Comparison of ENCODE assay signal across 13 cellular contexts in the genomic region with DNA sequence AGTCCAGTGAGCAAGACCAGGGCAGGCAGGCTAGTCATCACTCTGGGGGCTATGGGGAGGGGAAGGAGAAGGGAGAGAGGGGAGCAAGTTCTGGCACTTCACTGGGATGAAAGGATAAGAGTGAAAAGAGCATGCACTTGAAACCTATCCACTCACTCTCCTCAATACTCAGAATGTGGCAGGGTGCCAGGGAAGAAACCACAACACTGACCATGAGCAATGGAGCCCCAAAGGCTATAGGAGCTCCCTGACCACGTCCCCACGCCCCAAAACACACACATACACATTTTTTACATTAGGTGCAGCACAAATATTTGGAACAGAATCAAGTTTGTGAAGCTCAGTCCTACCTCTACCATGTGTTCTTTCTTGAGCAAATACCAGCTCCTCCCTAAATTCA.
"Had no signal": no experiment of that assay in that cellular context is flagged by ENCODE, and none has a peak within 500 bp of the region (broad histone marks: within the 10 kb centered on the region; RNA-seq: fewer than 3 reads in every experiment).

No MANE protein-coding gene starts in this region.

- DNase-seq: activated CD4-positive, alpha-beta memory T cell treated with anti-CD3 and anti-CD28 coated beads, Interleukin-2, amount 10 ng/mL, durations not matched to agents 7 days and 5 days; activated CD8-positive, alpha-beta memory T cell treated with anti-CD3 and anti-CD28 coated beads, Interleukin-2, amount 50 U/mL, for 48 hours; activated naive CD4-positive, alpha-beta T cell; aorta; caudate nucleus; colonic mucosa; gastrocnemius medialis; kidney; pancreas; stimulated activated CD4-positive, alpha-beta T cell treated with anti-CD3 and anti-CD28 coated beads, Interleukin-2, amount 100 ng/mL, for 48 hours; T-helper 9 cell; upper lobe of left lung had no signal

- H3K27ac ChIP-seq: colonic mucosa, gastrocnemius medialis, hepatocyte, pancreas, upper lobe of left lung had no signal

- H3K4me3 ChIP-seq: colonic mucosa, gastrocnemius medialis, hepatocyte, pancreas, upper lobe of left lung had no signal

- H3K36me3 ChIP-seq: colonic mucosa, gastrocnemius medialis, pancreas, upper lobe of left lung had no signal

- H3K4me1 ChIP-seq: colonic mucosa, gastrocnemius medialis, pancreas, upper lobe of left lung had no signal

- ATAC-seq: gastrocnemius medialis, pancreas had no signal

- H3K27me3 ChIP-seq: colonic mucosa, gastrocnemius medialis, hepatocyte, pancreas, upper lobe of left lung had no signal

- H3K79me2 ChIP-seq: hepatocyte had no signal

- H3K4me2 ChIP-seq: hepatocyte had no signal

- H2AFZ ChIP-seq: hepatocyte had no signal

- H3K9me3 ChIP-seq: colonic mucosa, gastrocnemius medialis, pancreas, upper lobe of left lung had no signal
